Comparison of ENCODE assay signal across 27 cellular contexts in genomic region chr20:9835302-9835701, GRCh38. TPM values are rescaled to one million over a fixed set of nuclear protein-coding genes. Genes with fewer than 3 reads are reported as not detected.
"Had no signal": no experiment of that assay in that cellular context is flagged by ENCODE, and none has a peak within 500 bp of the region (broad histone marks: within the 10 kb centered on the region; RNA-seq: fewer than 3 reads in every experiment).

No MANE protein-coding gene starts in this region.

- H3K4me3 Mint-ChIP-seq: dendritic cell treated with granulocyte-macrophage colony-stimulating factor and Interleukin-4, amounts not matched to agents 40 ng/mL and 50 ng/mL, for 4 days; effector memory CD8-positive, alpha-beta T cell; endodermal cell; mesothelial cell of epicardium; naive thymus-derived CD4-positive, alpha-beta T cell had no signal

- H3K27ac Mint-ChIP-seq: dendritic cell treated with granulocyte-macrophage colony-stimulating factor and Interleukin-4, amounts not matched to agents 40 ng/mL and 50 ng/mL, for 4 days; effector memory CD8-positive, alpha-beta T cell; endodermal cell; mesothelial cell of epicardium; naive thymus-derived CD4-positive, alpha-beta T cell had no signal

- ATAC-seq: effector memory CD8-positive, alpha-beta T cell; esophagus mucosa; gastrocnemius medialis; heart right ventricle; left cardiac atrium; left lung; left ventricle myocardium superior; lower lobe of right lung; mucosa of descending colon; naive thymus-derived CD4-positive, alpha-beta T cell had no signal

- H3K9me3 Mint-ChIP-seq: dendritic cell treated with granulocyte-macrophage colony-stimulating factor and Interleukin-4, amounts not matched to agents 40 ng/mL and 50 ng/mL, for 4 days; endodermal cell; mesothelial cell of epicardium had no signal

- DNase-seq: colonic mucosa; cortex of kidney; effector CD8-positive, alpha-beta T cell; effector memory CD8-positive, alpha-beta T cell; endodermal cell; erythroblast; esophagus squamous epithelium; foreskin fibroblast; foreskin melanocyte; gastrocnemius medialis; glutamatergic neuron; head of caudate nucleus; heart right ventricle; hippocampal formation; left cardiac atrium; left lung; left ventricle myocardium superior; lower lobe of right lung; mesenchymal stem cell; mucosa of descending colon; naive thymus-derived CD4-positive, alpha-beta T cell had no signal

- H3K4me1 Mint-ChIP-seq: naive thymus-derived CD4-positive, alpha-beta T cell had no signal

- H3K36me3 Mint-ChIP-seq: mesothelial cell of epicardium had no signal

RNA-seq across cellular contexts. Expression of gene PAK5, which starts 3.6 kb away (rescaled TPM):
- total RNA-seq: gastrocnemius medialis; glomerular endothelial cell; left cardiac atrium; left ventricle myocardium superior; lung microvascular endothelial cell; mesenteric fat pad; naive thymus-derived CD4-positive, alpha-beta T cell had no signal
